18 cellular contexts compared by ENCODE assay signal in the genomic region with DNA sequence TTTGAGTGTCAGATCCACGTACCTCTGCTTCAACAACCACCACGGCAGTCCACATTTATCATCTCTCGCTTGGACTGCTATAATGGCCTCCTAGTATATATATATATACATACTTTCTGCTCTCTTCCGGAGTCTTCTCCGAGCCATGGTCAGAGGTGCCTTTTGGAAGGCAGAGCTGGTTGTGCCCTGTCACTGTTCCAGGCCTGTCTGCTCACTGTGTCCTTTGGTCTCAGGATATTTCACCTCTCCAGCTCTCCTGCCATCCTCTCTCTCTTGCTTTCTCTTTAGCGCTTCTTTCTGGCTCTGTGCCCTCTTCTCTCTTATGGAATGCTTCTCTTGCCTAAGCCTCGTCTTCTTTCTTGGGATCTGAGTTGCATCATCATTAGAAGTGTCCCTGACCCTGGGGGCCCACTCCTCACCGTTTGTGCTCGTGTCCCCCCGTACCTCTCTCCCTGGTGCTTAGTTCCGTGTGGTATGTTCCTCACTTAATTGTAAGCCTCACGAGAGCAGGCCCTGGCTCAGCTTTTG.
DNase-seq lines count a peak whose midpoint lies in the region; ATAC-seq and TF ChIP-seq lines count a peak whose summit lies in the region.
"Had no signal": no experiment of that assay in that cellular context is flagged by ENCODE, and none has a peak within 500 bp of the region (broad histone marks: within the 10 kb centered on the region; RNA-seq: fewer than 3 reads in every experiment).

No MANE protein-coding gene starts in this region.

- H3K4me1 Mint-ChIP-seq in WTC11: peaks cover 16% of the 10 kb centered on the region
- H3K4me1 Mint-ChIP-seq in nephron: peaks cover 6% of the 10 kb centered on the region

- no peak overlapping the region for H3K4me3 Mint-ChIP-seq in WTC11
- H3K4me3 Mint-ChIP-seq in nephron: no peak overlapping the region

- H3K27ac Mint-ChIP-seq in WTC11 (no peak overlapping the region; the same call in 1 of the 2 replicates), nephron (peak overlapping the region; percentile 2 to 16 (median 4))

- TF ChIP-seq CTCF in WTC11 (IDR thresholded peaks at IDR 0.05): no peak
- no peak for TF ChIP-seq CTCF in fibroblast of pulmonary artery (IDR thresholded peaks at IDR 0.05; ENCODE audit: low read length, missing control alignments)
- TF ChIP-seq CTCF in nephron (IDR thresholded peaks at IDR 0.05; ENCODE audit: unreplicated experiment in 3 of 3): no peak

- H3K36me3 Mint-ChIP-seq in WTC11 (peaks cover 6% of the 10 kb centered on the region), nephron (ENCODE audit: low read depth) (peaks cover 26% of the 10 kb centered on the region)

- H3K27me3 Mint-ChIP-seq in WTC11 (ENCODE audit: low read depth) (no peaks in the 10 kb centered on the region), nephron (ENCODE audit: low read depth) (no peaks in the 10 kb centered on the region)

- POLR2A ChIA-PET in WTC11 (lab: Charles Lee): no interaction called here

- H3K9me3 Mint-ChIP-seq in WTC11: no peaks in the 10 kb centered on the region
- H3K9me3 Mint-ChIP-seq in nephron: no peaks in the 10 kb centered on the region

- CTCF ChIA-PET in WTC11 (lab: Charles Lee): interaction anchor here (1.0 to 2.0 kb wide), 2 partner anchors 9 to 41 kb away, joined by 3 to 13 read pairs; no protein-coding TSS in a partner anchor

- ATAC-seq in WTC11: peak; percentile 18; the same call in 1 of the 2 replicates
- no peak for ATAC-seq in GM18861 (IDR thresholded peaks at IDR 0.05; ENCODE audit: unreplicated experiment)
- ATAC-seq: HepG2 had no signal

- DNase-seq in EH (ENCODE audit: low read depth): peak; percentile 36
- DNase-seq in WTC11 (ENCODE audit: low spot score): no peak
- peak; percentile 50 for DNase-seq in fibroblast of pulmonary artery (ENCODE audit: low read depth)
- DNase-seq in NCI-H446 treated with DMSO at 0.1 percent for 48 hours (lab: John Stamatoyannopoulos, UW): no peak
- DNase-seq in HPDE6-E6E7 (ENCODE audit: extremely low spot score): no peak
- DNase-seq: C1 segment of cervical spinal cord, DMS79 treated with DMSO at 0.1 percent for 48 hours, H7, KG1, MV-4-11, NCI-H1694 treated with DMSO at 0.1 percent for 48 hours, NCI-H2107, NCI-H510A treated with DMSO at 0.1 percent for 48 hours, NCI-H82, SHP77 treated with DMSO at 0.1 percent for 48 hours had no signal

- H3K4me3 ChIP-seq in fibroblast of pulmonary artery (replicated peaks; ENCODE audit: low read depth, low read length): no peak overlapping the region

TF ChIP-seq in WTC11, 78 proteins besides CTCF, POLR2A, EP300 and RAD21:
- TF ChIP-seq, protein P1, sequence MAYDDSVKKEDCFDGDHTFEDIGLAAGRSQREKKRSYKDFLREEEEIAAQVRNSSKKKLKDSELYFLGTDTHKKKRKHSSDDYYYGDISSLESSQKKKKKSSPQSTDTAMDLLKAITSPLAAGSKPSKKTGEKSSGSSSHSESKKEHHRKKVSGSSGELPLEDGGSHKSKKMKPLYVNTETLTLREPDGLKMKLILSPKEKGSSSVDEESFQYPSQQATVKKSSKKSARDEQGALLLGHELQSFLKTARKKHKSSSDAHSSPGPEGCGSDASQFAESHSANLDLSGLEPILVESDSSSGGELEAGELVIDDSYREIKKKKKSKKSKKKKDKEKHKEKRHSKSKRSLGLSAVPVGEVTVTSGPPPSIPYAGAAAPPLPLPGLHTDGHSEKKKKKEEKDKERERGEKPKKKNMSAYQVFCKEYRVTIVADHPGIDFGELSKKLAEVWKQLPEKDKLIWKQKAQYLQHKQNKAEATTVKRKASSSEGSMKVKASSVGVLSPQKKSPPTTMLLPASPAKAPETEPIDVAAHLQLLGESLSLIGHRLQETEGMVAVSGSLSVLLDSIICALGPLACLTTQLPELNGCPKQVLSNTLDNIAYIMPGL (CRISPR knock-in tag; IDR thresholded peaks at IDR 0.05): no peak
- TF ChIP-seq TCF7 (CRISPR knock-in tag; IDR thresholded peaks at IDR 0.05; ENCODE audit: low read depth): no peak
- TF ChIP-seq SMAD4 (CRISPR knock-in tag; IDR thresholded peaks at IDR 0.05): no peak

Comparison
In these comparisons a context has a peak if more than half of its experiments do, and no peak if none do; other contexts are left out.
1. DNase-seq: peak in EH (single experiment) and fibroblast of pulmonary artery (single experiment); none in WTC11 (single experiment), NCI-H446 treated with DMSO at 0.1 percent for 48 hours (single experiment) and HPDE6-E6E7 (single experiment).